ENCODE assay signal across 20 cellular contexts in the genomic region with DNA sequence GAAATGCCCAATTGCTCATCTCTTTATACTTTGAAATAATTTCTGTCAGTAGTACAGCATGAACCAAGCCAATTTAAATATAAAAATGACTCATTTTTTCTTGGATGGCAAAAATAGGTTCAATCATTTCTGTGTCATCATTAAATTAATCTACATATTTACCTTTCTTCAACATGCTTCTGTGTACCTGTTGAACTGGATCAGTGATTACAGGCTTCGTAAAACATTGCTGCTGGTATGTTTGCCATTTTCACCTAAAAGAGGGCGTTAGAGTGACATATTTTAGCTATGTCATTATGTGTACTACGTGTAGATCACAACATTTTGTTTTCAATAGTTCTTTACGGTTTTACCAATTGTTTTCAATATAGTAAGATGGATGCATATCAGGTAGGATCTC.
DNase-seq lines count a peak whose midpoint lies in the region; ATAC-seq, FAIRE-seq and TF ChIP-seq lines count a peak whose summit lies in the region.
"Had no signal": no experiment of that assay in that cellular context is flagged by ENCODE, and none has a peak within 500 bp of the region (broad histone marks: within the 10 kb centered on the region; RNA-seq: fewer than 3 reads in every experiment).

No MANE protein-coding gene starts in this region.

- no peaks in the 10 kb centered on the region for H3K27me3 Mint-ChIP-seq in astrocyte (ENCODE audit: low read depth, unreplicated experiment)
- no peaks in the 10 kb centered on the region for H3K27me3 Mint-ChIP-seq in activated T-helper 2 cell treated with anti-CD3 and anti-CD28 coated beads, Interferon-gamma antibody, Interleukin-2, Interleukin-4, amounts not matched to agents 10 μg/mL and 5 μg/mL and 100 μg/mL, durations not matched to agents 14 hours and 24 hours and 36 hours (ENCODE audit: low read depth)
- H3K27me3 Mint-ChIP-seq: CD4-positive, alpha-beta memory T cell had no signal

- DNase-seq in LNCaP clone FGC (ENCODE audit: low read depth) (peak; percentile 49), astrocyte (ENCODE audit: low read depth) (no peak), left ventricle myocardium inferior (no peak), HepG2 (ENCODE audit: low spot score) (no peak)
- no peak for DNase-seq in activated T-helper 2 cell treated with anti-CD3 and anti-CD28 coated beads, Interferon-gamma antibody, Interleukin-2, Interleukin-4, amounts not matched to agents 10 μg/mL and 5 μg/mL and 100 μg/mL, durations not matched to agents 14 hours and 24 hours and 36 hours (ENCODE audit: low spot score)
- DNase-seq: 8988T; C1 segment of cervical spinal cord; Calu3; CD4-positive, alpha-beta memory T cell; COR-L47; DMS53; DMS79 treated with DMSO at 0.1 percent for 48 hours; GF-D8; H9 had no signal

- H3K27ac Mint-ChIP-seq in astrocyte (ENCODE audit: unreplicated experiment): no peak overlapping the region
- H3K27ac Mint-ChIP-seq in activated T-helper 2 cell treated with anti-CD3 and anti-CD28 coated beads, Interferon-gamma antibody, Interleukin-2, Interleukin-4, amounts not matched to agents 10 μg/mL and 5 μg/mL and 100 μg/mL, durations not matched to agents 14 hours and 24 hours and 36 hours: no peak overlapping the region
- H3K27ac Mint-ChIP-seq: CD4-positive, alpha-beta memory T cell; GM23338; H9 had no signal

- TF ChIP-seq POLR2A in HepG2 (IDR thresholded peaks at IDR 0.05; ENCODE audit: insufficient read depth in 1 of 2, low read depth in 2 of 2, low read length in 2 of 2): no peak

- H3K4me3 Mint-ChIP-seq in astrocyte (ENCODE audit: unreplicated experiment): no peak overlapping the region
- no peak overlapping the region for H3K4me3 Mint-ChIP-seq in activated T-helper 2 cell treated with anti-CD3 and anti-CD28 coated beads, Interferon-gamma antibody, Interleukin-2, Interleukin-4, amounts not matched to agents 10 μg/mL and 5 μg/mL and 100 μg/mL, durations not matched to agents 14 hours and 24 hours and 36 hours (ENCODE audit: low read depth)
- H3K4me3 Mint-ChIP-seq: CD4-positive, alpha-beta memory T cell; GM23338; H9 had no signal

- in situ Hi-C loops in HepG2 (cut with HindIII; ENCODE audit: extremely low pct_ligation_motif_present, low pct_unique_long_range_greater_than_20kb): no loop called here

- CTCF ChIA-PET in HepG2 (lab: Yijun Ruan, JAX; ENCODE audit: low intra/inter-chr PET ratio, low total read pairs): no interaction called here

- H3K9me3 ChIP-seq in astrocyte (ENCODE audit: insufficient read depth, low read depth, low read length): no peaks in the 10 kb centered on the region
- no peaks in the 10 kb centered on the region for H3K9me3 ChIP-seq in left ventricle myocardium inferior (replicated peaks)
- H3K9me3 ChIP-seq in HepG2 (ENCODE audit: low read length): no peaks in the 10 kb centered on the region

- H3K9me3 Mint-ChIP-seq in astrocyte (ENCODE audit: unreplicated experiment): no peaks in the 10 kb centered on the region
- H3K9me3 Mint-ChIP-seq in activated T-helper 2 cell treated with anti-CD3 and anti-CD28 coated beads, Interferon-gamma antibody, Interleukin-2, Interleukin-4, amounts not matched to agents 10 μg/mL and 5 μg/mL and 100 μg/mL, durations not matched to agents 14 hours and 24 hours and 36 hours: no peaks in the 10 kb centered on the region
- H3K9me3 Mint-ChIP-seq: GM23338 had no signal

- H3K4me2 ChIP-seq in astrocyte (ENCODE audit: low read length): no peak overlapping the region
- no peak overlapping the region for H3K4me2 ChIP-seq in HepG2 (ENCODE audit: low read depth, low read length)
- H3K4me2 ChIP-seq: GM23338 had no signal

- H3K4me1 ChIP-seq in astrocyte (ENCODE audit: insufficient read depth, low read length) (no peaks in the 10 kb centered on the region), left ventricle myocardium inferior (no peaks in the 10 kb centered on the region), HepG2 (ENCODE audit: insufficient read depth, low read length) (peaks cover 27% of the 10 kb centered on the region)

- H3K27ac ChIP-seq in astrocyte (ENCODE audit: low read depth, low read length): no peak overlapping the region
- no peak overlapping the region for H3K27ac ChIP-seq in left ventricle myocardium inferior (replicated peaks)
- no peak overlapping the region for H3K27ac ChIP-seq in HepG2 (ENCODE audit: extremely low read length, insufficient read depth, low read length)

- H2AFZ ChIP-seq in astrocyte (ENCODE audit: low read depth, low read length) (no peak overlapping the region), HepG2 (ENCODE audit: low read length) (no peak overlapping the region)
- H2AFZ ChIP-seq: GM23338 had no signal

- ATAC-seq in esophagus mucosa (peak; percentile 74), GM21390 (IDR thresholded peaks at IDR 0.05; ENCODE audit: unreplicated experiment) (no peak), HepG2 (no peak)
- ATAC-seq: GM23338, HCT116 had no signal

- H3K36me3 ChIP-seq in astrocyte (ENCODE audit: insufficient read depth, low read length) (no peaks in the 10 kb centered on the region), left ventricle myocardium inferior (no peaks in the 10 kb centered on the region), HepG2 (replicated peaks in 1 of 2; ENCODE audit: control insufficient read depth in 1 of 2, insufficient read depth in 2 of 2, low read length in 2 of 2) (no peaks in the 10 kb centered on the region)

- POLR2A ChIA-PET in HepG2 (lab: Yijun Ruan, JAX): no interaction called here

- H4K20me1 ChIP-seq in astrocyte (ENCODE audit: insufficient read depth, low read length): no peaks in the 10 kb centered on the region
- no peaks in the 10 kb centered on the region for H4K20me1 ChIP-seq in HepG2 (ENCODE audit: insufficient read depth, low read length)

- BruUV-seq in HepG2 (replicated peaks; lab: Mats Ljungman, UMichigan): no TSS peak

- H3K36me3 Mint-ChIP-seq in astrocyte (ENCODE audit: low read depth, unreplicated experiment): no peaks in the 10 kb centered on the region
- no peaks in the 10 kb centered on the region for H3K36me3 Mint-ChIP-seq in activated T-helper 2 cell treated with anti-CD3 and anti-CD28 coated beads, Interferon-gamma antibody, Interleukin-2, Interleukin-4, amounts not matched to agents 10 μg/mL and 5 μg/mL and 100 μg/mL, durations not matched to agents 14 hours and 24 hours and 36 hours (ENCODE audit: low read depth)
- H3K36me3 Mint-ChIP-seq: CD4-positive, alpha-beta memory T cell had no signal

- H3K79me2 ChIP-seq in astrocyte (ENCODE audit: insufficient read depth, low read length) (no peaks in the 10 kb centered on the region), HepG2 (ENCODE audit: insufficient read depth, low read length) (no peaks in the 10 kb centered on the region)

- H3K4me3 ChIP-seq in LNCaP clone FGC (ENCODE audit: low read depth, low read length): no peak overlapping the region
- no peak overlapping the region for H3K4me3 ChIP-seq in astrocyte (ENCODE audit: insufficient read depth, low read depth, low read length)
- no peak overlapping the region for H3K4me3 ChIP-seq in left ventricle myocardium inferior
- H3K4me3 ChIP-seq in HepG2 (replicated peaks in 1 of 3; ENCODE audit: insufficient read depth in 1 of 3, low read depth in 2 of 3, low read length in 3 of 3): no peak overlapping the region
- H3K4me3 ChIP-seq: GM23338 had no signal

- H3K4me1 Mint-ChIP-seq in astrocyte (ENCODE audit: low read depth, unreplicated experiment): no peaks in the 10 kb centered on the region
- no peaks in the 10 kb centered on the region for H3K4me1 Mint-ChIP-seq in activated T-helper 2 cell treated with anti-CD3 and anti-CD28 coated beads, Interferon-gamma antibody, Interleukin-2, Interleukin-4, amounts not matched to agents 10 μg/mL and 5 μg/mL and 100 μg/mL, durations not matched to agents 14 hours and 24 hours and 36 hours (ENCODE audit: low read depth)
- H3K4me1 Mint-ChIP-seq: GM23338 had no signal

- WGBS in HepG2 (ENCODE audit: low lambda C conversion rate): 66% methylated on average over 4 of the region's 4 CpGs

- TF ChIP-seq CTCF in LNCaP clone FGC (IDR thresholded peaks at IDR 0.05; ENCODE audit: control insufficient read depth, extremely low read depth, insufficient read depth): no peak
- TF ChIP-seq CTCF in astrocyte (IDR thresholded peaks at IDR 0.05; ENCODE audit: insufficient read depth, low read depth, low read length): no peak
- TF ChIP-seq CTCF in left ventricle myocardium inferior (IDR thresholded peaks at IDR 0.05; ENCODE audit: borderline replicate concordance): no peak
- TF ChIP-seq CTCF in HepG2 (CRISPR knock-in tag; IDR thresholded peaks at IDR 0.05): no peak

- H3K27me3 ChIP-seq in astrocyte (ENCODE audit: insufficient read depth, low read length) (no peaks in the 10 kb centered on the region), left ventricle myocardium inferior (ENCODE audit: low read depth) (no peaks in the 10 kb centered on the region), HepG2 (ENCODE audit: control insufficient read depth in 1 of 2, insufficient read depth in 2 of 2, low read length in 2 of 2) (no peaks in the 10 kb centered on the region)

- no peak for TF ChIP-seq RAD21 in HepG2 (CRISPR knock-in tag; IDR thresholded peaks at IDR 0.05)

- TF ChIP-seq EP300 in HepG2 (IDR thresholded peaks at IDR 0.05; ENCODE audit: low read depth in 2 of 2, low read length in 2 of 2): no peak
- TF ChIP-seq EP300 in HepG2 (CRISPR knock-in tag; IDR thresholded peaks at IDR 0.05; ENCODE audit: borderline replicate concordance): no peak

- intact Hi-C loops in left ventricle myocardium inferior (cut with micrococcal nuclease): no loop called here
- intact Hi-C loops in activated T-helper 2 cell treated with anti-CD3 and anti-CD28 coated beads, Interferon-gamma antibody, Interleukin-2, Interleukin-4, amounts not matched to agents 10 μg/mL and 5 μg/mL and 100 μg/mL, durations not matched to agents 14 hours and 24 hours and 36 hours (cut with micrococcal nuclease): no loop called here
- intact Hi-C loops in HepG2 (cut with micrococcal nuclease; ENCODE audit: unreplicated experiment): loop anchor here (10.0 kb wide), 1 partner anchor 91 kb away; no protein-coding TSS in a partner anchor

- H3K9ac ChIP-seq in astrocyte (ENCODE audit: low read length) (no peak overlapping the region), HepG2 (ENCODE audit: insufficient read depth, low read depth, low read length) (no peak overlapping the region)

- FAIRE-seq in astrocyte (lab: Jason Lieb, UNC) (peak; percentile 93), HepG2 (lab: Jason Lieb, UNC) (no peak)
- FAIRE-seq: GM12891, GM18507 had no signal

TF ChIP-seq in HepG2, 621 proteins besides CTCF, POLR2A, EP300 and RAD21:
- TF ChIP-seq ATRX (CRISPR knock-in tag; IDR thresholded peaks at IDR 0.05; ENCODE audit: borderline replicate concordance) (no peak), ZNF780A (CRISPR knock-in tag; IDR thresholded peaks at IDR 0.05) (no peak)
